In genomic region chr16:86828202-86828601, GRCh38 we compare ENCODE assay signal across 19 cellular contexts.
"Had no signal": no experiment of that assay in that cellular context is flagged by ENCODE, and none has a peak within 500 bp of the region (broad histone marks: within the 10 kb centered on the region; RNA-seq: fewer than 3 reads in every experiment).

No MANE protein-coding gene starts in this region.

- H3K4me3 ChIP-seq: MG63 had no signal

- ATAC-seq: HepG2 had no signal

- FAIRE-seq: HepG2, RCC 7860 had no signal

- H3K36me3 ChIP-seq: MG63 had no signal

- DNase-seq: IMR-90, Karpas-422, KG1, NCI-H1092 treated with DMSO at 0.1 percent for 48 hours, NCI-H1436, NCI-H187, NCI-H2029, NCI-H2081 treated with DMSO at 0.1 percent for 48 hours, NCI-H2171, NCI-H226, NCI-H446, NCI-H510A, NCI-H524 treated with DMSO at 0.1 percent for 48 hours, NCI-H69, NCI-H774, SHP77 had no signal

- H3K9me3 ChIP-seq: MG63 had no signal
